ENCODE assay signal across 9 cellular contexts in the genomic region with DNA sequence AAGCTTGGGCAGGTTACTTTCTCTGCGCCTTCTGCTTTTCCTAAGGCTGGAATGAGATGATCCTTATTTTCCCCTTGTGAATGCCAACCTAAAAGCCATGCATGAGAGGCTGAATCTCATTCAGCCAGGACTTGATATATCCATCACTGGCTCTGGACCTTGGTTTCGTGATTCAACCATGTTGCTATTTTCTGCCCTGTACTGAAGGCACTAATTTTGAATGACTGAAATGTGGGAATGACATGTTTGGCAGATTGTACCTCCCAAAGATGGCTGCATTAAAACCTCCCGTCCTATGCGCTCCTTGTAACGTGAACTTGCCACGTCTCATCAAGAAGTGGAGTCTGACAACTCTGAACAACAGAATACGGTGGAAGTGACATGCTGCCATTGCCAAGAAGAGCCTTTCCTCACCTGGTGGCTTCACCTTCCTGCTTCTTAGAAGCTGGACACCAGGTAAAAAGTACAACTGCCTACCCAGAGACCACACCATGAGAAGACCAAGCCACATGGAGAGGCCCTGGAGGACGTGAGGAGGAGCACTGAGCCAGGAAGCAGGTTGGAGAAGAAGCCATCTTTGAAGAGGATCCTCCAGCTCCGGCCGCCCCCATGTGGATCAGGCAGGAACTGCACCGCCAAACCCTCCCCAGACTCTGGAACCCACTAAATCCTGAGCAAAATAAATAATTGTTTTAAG.
DNase-seq lines count a peak whose midpoint lies in the region; ATAC-seq and TF ChIP-seq lines count a peak whose summit lies in the region.
"Had no signal": no experiment of that assay in that cellular context is flagged by ENCODE, and none has a peak within 500 bp of the region (broad histone marks: within the 10 kb centered on the region; RNA-seq: fewer than 3 reads in every experiment).

No MANE protein-coding gene starts in this region.

- H3K27me3 Mint-ChIP-seq in CD14-positive monocyte (ENCODE audit: low read depth in 3 of 3), result peaks cover 0 to 5% (median 0%) of the 10 kb centered on the region in 3 donors

- no peak overlapping the region for H3K4me3 ChIP-seq in Jurkat, Clone E6-1 (ENCODE audit: low read length)
- no peak overlapping the region for H3K4me3 ChIP-seq in vagina

- ATAC-seq in GM19438 (IDR thresholded peaks at IDR 0.05; ENCODE audit: low read depth, unreplicated experiment), result peak; percentile 68

- intact Hi-C loops in CD14-positive monocyte (cut with micrococcal nuclease), result loop anchor here in 1 of 2 donors (10.0 kb wide), 1 partner anchor 291 kb away; a partner anchor contains a TSS
- intact Hi-C loops in posterior cingulate gyrus (cut with DNase I), result loop anchor here (2.0 kb wide), 1 partner anchor 187 kb away; no protein-coding TSS in a partner anchor
- intact Hi-C loops in vagina (cut with DNase I), result loop anchor here (10.0 kb wide), 1 partner anchor 51 kb away; no protein-coding TSS in a partner anchor

- no peaks in the 10 kb centered on the region for H3K4me1 ChIP-seq in vagina

- peak; percentile 65 for DNase-seq in CD14-positive monocyte (ENCODE audit: low spot score)
- DNase-seq in Jurkat, Clone E6-1 (ENCODE audit: low read depth, low spot score), result peak; percentile 42
- DNase-seq in RPMI8226, result peak; percentile 49
- peak; percentile 14 for DNase-seq in activated gamma-delta T cell (lab: John Stamatoyannopoulos, UW)
- DNase-seq in foreskin melanocyte, result peak; percentile 39
- DNase-seq in posterior cingulate gyrus, result peak in 9 of 10 donors; percentile 58 to 95 (median 73)
- no peak for DNase-seq in vagina (ENCODE audit: extremely low spot score in 2 of 2)

- H3K27me3 ChIP-seq in vagina, result no peaks in the 10 kb centered on the region

- H3K36me3 Mint-ChIP-seq in CD14-positive monocyte, result no peaks in the 10 kb centered on the region
- H3K36me3 Mint-ChIP-seq: IgD-negative memory B cell had no signal

- peaks cover 0 to 4% (median 0%) of the 10 kb centered on the region in 7 donors for H3K9me3 Mint-ChIP-seq in CD14-positive monocyte

- TF ChIP-seq CTCF in CD14-positive monocyte (IDR thresholded peaks at IDR 0.05), result peak; percentile 97
- TF ChIP-seq CTCF in vagina (IDR thresholded peaks at IDR 0.05), result peak in 2 of 3 experiments; percentile 41 to 62

- H3K36me3 ChIP-seq in vagina, result no peaks in the 10 kb centered on the region

- no peak for TF ChIP-seq POLR2A in vagina (IDR thresholded peaks at IDR 0.05)

- no peak overlapping the region for H3K27ac ChIP-seq in vagina

- H3K4me3 Mint-ChIP-seq in CD14-positive monocyte, result peak overlapping the region; percentile 53

- peak overlapping the region in 2 of 7 donors; percentile 21 to 74 for H3K27ac Mint-ChIP-seq in CD14-positive monocyte
- H3K27ac Mint-ChIP-seq: IgD-negative memory B cell had no signal

- H3K9me3 ChIP-seq in vagina, result no peaks in the 10 kb centered on the region

- H3K4me1 Mint-ChIP-seq in CD14-positive monocyte, result peaks cover 5% of the 10 kb centered on the region

Comparison
In these comparisons a context has a peak if more than half of its experiments do, and no peak if none do; other contexts are left out.
1. DNase-seq: peak in CD14-positive monocyte (single experiment), Jurkat, Clone E6-1 (single experiment), RPMI8226 (single experiment), activated gamma-delta T cell (single experiment), foreskin melanocyte (single experiment) and posterior cingulate gyrus (9 of 10); none in vagina (0 of 2).